Comparison of ENCODE assay signal across 26 cellular contexts in genomic region chr3:140708815-140709214, GRCh38. TPM values are rescaled to one million over a fixed set of nuclear protein-coding genes. Genes with fewer than 3 reads are reported as not detected.
"Had no signal": no experiment of that assay in that cellular context is flagged by ENCODE, and none has a peak within 500 bp of the region (broad histone marks: within the 10 kb centered on the region; RNA-seq: fewer than 3 reads in every experiment).

No MANE protein-coding gene starts in this region.

- H3K4me1 ChIP-seq: left lung, SJSA1, stomach had no signal

- ATAC-seq: activated CD8-positive, alpha-beta T cell treated with anti-CD3 and anti-CD28 coated beads, Interleukin-2, amount 10 ng/mL, durations not matched to agents 7 days and 5 days; activated naive CD4-positive, alpha-beta T cell treated with anti-CD3 and anti-CD28 coated beads, Interleukin-2, amount 50 U/mL, for 72 hours; left lung; naive thymus-derived CD8-positive, alpha-beta T cell had no signal

- H3K36me3 ChIP-seq: brain microvascular endothelial cell, left lung, right lobe of liver, SJSA1, stomach, tibial artery had no signal

- H3K36me3 Mint-ChIP-seq: activated naive CD4-positive, alpha-beta T cell treated with anti-CD3 and anti-CD28 coated beads, Interleukin-2, amount 50 U/mL, for 72 hours; naive thymus-derived CD8-positive, alpha-beta T cell had no signal

- DNase-seq: activated B cell treated with CpG ODN at 0.5 μM for 24 hours; activated CD4-positive, alpha-beta T cell treated with anti-CD3 and anti-CD28 coated beads, Interleukin-2, amount 10 ng/mL, durations not matched to agents 24 days and 14 days; activated CD8-positive, alpha-beta memory T cell treated with anti-CD3 and anti-CD28 coated beads, Interleukin-2, amount 50 U/mL, for 4 hours; activated CD8-positive, alpha-beta T cell treated with anti-CD3 and anti-CD28 coated beads, Interleukin-2, amount 10 ng/mL, durations not matched to agents 7 days and 5 days; activated gamma-delta T cell; activated T-cell treated with anti-CD3 and anti-CD28 coated beads, Interleukin-2, amount 50 U/mL, for 48 hours; amniotic stem cell; brain microvascular endothelial cell; cerebellar nuclear complex; effector memory CD4-positive, alpha-beta T cell; islet precursor cell; left lung; mesenchymal stem cell; naive thymus-derived CD8-positive, alpha-beta T cell; right lobe of liver; stimulated activated CD4-positive, alpha-beta T cell treated with anti-CD3 and anti-CD28 coated beads, Interleukin-1b, Interleukin-23, amount 100 ng/mL, for 48 hours; stomach; tibial artery had no signal

- H3K4me3 Mint-ChIP-seq: activated B cell treated with CpG ODN at 0.5 μM for 24 hours; activated CD4-positive, alpha-beta T cell treated with anti-CD3 and anti-CD28 coated beads, Interleukin-2, amount 10 ng/mL, durations not matched to agents 24 days and 14 days; activated CD8-positive, alpha-beta T cell treated with anti-CD3 and anti-CD28 coated beads, Interleukin-2, amount 10 ng/mL, durations not matched to agents 7 days and 5 days; dendritic cell treated with granulocyte-macrophage colony-stimulating factor and Interleukin-4, amounts not matched to agents 40 ng/mL and 50 ng/mL, for 4 days; naive thymus-derived CD8-positive, alpha-beta T cell; T-helper 2 cell treated with Interferon-gamma antibody and Interleukin-4, amounts not matched to agents 5 μg/mL and 100 μg/mL, for 36 hours had no signal

- H3K27ac ChIP-seq: brain microvascular endothelial cell, hepatocyte, left lung, SJSA1, stomach had no signal

- H3K9me3 ChIP-seq: right lobe of liver, SJSA1, tibial artery had no signal

- H3K27ac Mint-ChIP-seq: activated B cell treated with CpG ODN at 0.5 μM for 24 hours; activated CD4-positive, alpha-beta T cell treated with anti-CD3 and anti-CD28 coated beads, Interleukin-2, amount 10 ng/mL, durations not matched to agents 24 days and 14 days; activated CD8-positive, alpha-beta T cell treated with anti-CD3 and anti-CD28 coated beads, Interleukin-2, amount 10 ng/mL, durations not matched to agents 7 days and 5 days; activated naive CD4-positive, alpha-beta T cell treated with anti-CD3 and anti-CD28 coated beads, Interleukin-2, amount 50 U/mL, for 72 hours; dendritic cell treated with granulocyte-macrophage colony-stimulating factor and Interleukin-4, amounts not matched to agents 40 ng/mL and 50 ng/mL, for 4 days; naive thymus-derived CD8-positive, alpha-beta T cell; T-helper 2 cell treated with Interferon-gamma antibody and Interleukin-4, amounts not matched to agents 5 μg/mL and 100 μg/mL, for 36 hours had no signal

- H3K9me3 Mint-ChIP-seq: activated CD4-positive, alpha-beta T cell treated with anti-CD3 and anti-CD28 coated beads, Interleukin-2, amount 10 ng/mL, durations not matched to agents 24 days and 14 days; dendritic cell treated with granulocyte-macrophage colony-stimulating factor and Interleukin-4, amounts not matched to agents 40 ng/mL and 50 ng/mL, for 4 days; T-helper 2 cell treated with Interferon-gamma antibody and Interleukin-4, amounts not matched to agents 5 μg/mL and 100 μg/mL, for 36 hours had no signal

- H3K27me3 Mint-ChIP-seq: activated B cell treated with CpG ODN at 0.5 μM for 24 hours had no signal

- H3K4me1 Mint-ChIP-seq: activated B cell treated with CpG ODN at 0.5 μM for 24 hours had no signal

- H3K4me3 ChIP-seq: hepatocyte, left lung, right lobe of liver, SJSA1, stomach, tibial artery had no signal

- H3K27me3 ChIP-seq: brain microvascular endothelial cell, hepatocyte, left lung, right lobe of liver, SJSA1, stomach, tibial artery had no signal

RNA-seq across cellular contexts. Expression of gene TRIM42, which starts 31.0 kb away (rescaled TPM):
- total RNA-seq: activated B cell treated with CpG ODN at 0.5 μM for 24 hours; activated CD4-positive, alpha-beta T cell treated with anti-CD3 and anti-CD28 coated beads, Interleukin-2, amount 10 ng/mL, durations not matched to agents 24 days and 14 days; activated CD8-positive, alpha-beta T cell treated with anti-CD3 and anti-CD28 coated beads, Interleukin-2, amount 10 ng/mL, durations not matched to agents 7 days and 5 days; activated naive CD4-positive, alpha-beta T cell treated with anti-CD3 and anti-CD28 coated beads, Interleukin-2, amount 50 U/mL, for 72 hours; fibroblast of lung; hepatocyte; left lung; mucosa of gallbladder; naive thymus-derived CD8-positive, alpha-beta T cell; posterior vena cava; right lobe of liver; SJSA1; stomach had no signal
- polyA plus RNA-seq: fibroblast of lung; hepatocyte; naive thymus-derived CD8-positive, alpha-beta T cell; stomach had no signal
